In genomic region chr11:19605500-19606371, GRCh38 we compare ENCODE assay signal across 11 cellular contexts.
DNase-seq lines count a peak whose midpoint lies in the region; ATAC-seq and TF ChIP-seq lines count a peak whose summit lies in the region.
"Had no signal": no experiment of that assay in that cellular context is flagged by ENCODE, and none has a peak within 500 bp of the region (broad histone marks: within the 10 kb centered on the region; RNA-seq: fewer than 3 reads in every experiment).

No MANE protein-coding gene starts in this region.

- no peak for TF ChIP-seq POLR2A in vagina (IDR thresholded peaks at IDR 0.05)

- H3K4me3 ChIP-seq in right atrium auricular region = no peak overlapping the region
- peak overlapping the region in 1 of 2 donors; percentile 2 for H3K4me3 ChIP-seq in vagina

- H3K36me3 ChIP-seq in right atrium auricular region (no peaks in the 10 kb centered on the region), vagina (no peaks in the 10 kb centered on the region)

- H3K9me3 ChIP-seq in right atrium auricular region (no peaks in the 10 kb centered on the region), vagina (no peaks in the 10 kb centered on the region)

- no peak for TF ChIP-seq CTCF in right atrium auricular region (IDR thresholded peaks at IDR 0.05)
- no peak for TF ChIP-seq CTCF in VCaP (conservative IDR thresholded peaks at IDR 0.05)
- no peak for TF ChIP-seq CTCF in vagina (IDR thresholded peaks at IDR 0.05)
- no peak for TF ChIP-seq CTCF in GM20000 (IDR thresholded peaks at IDR 0.05; ENCODE audit: extremely low read depth, missing control alignments)

- peaks cover 0 to 41% of the 10 kb centered on the region in 2 donors for H3K4me1 ChIP-seq in right atrium auricular region
- peaks cover 13% of the 10 kb centered on the region for H3K4me1 ChIP-seq in vagina

- DNase-seq in Right ventricle myocardium inferior (ENCODE audit: missing footprints) (no peak), right atrium auricular region (ENCODE audit: low spot score) (no peak), hepatic stellate cell (ENCODE audit: low spot score) (peak; percentile 57), vagina (ENCODE audit: extremely low spot score in 2 of 2) (peak; percentile 40 to 83), GM20000 (ENCODE audit: low spot score) (no peak), inferior parietal cortex (ENCODE audit: extremely low spot score) (no peak)
- DNase-seq: glutamatergic neuron; NCI-H1105 treated with DMSO at 0.1 percent for 48 hours; stimulated activated CD8-positive, alpha-beta memory T cell treated with anti-CD3 and anti-CD28 coated beads, Interleukin-4, amount 100 ng/mL, for 48 hours had no signal

- H3K27ac ChIP-seq in right atrium auricular region = peak overlapping the region in 1 of 2 donors; percentile 12
- H3K27ac ChIP-seq in VCaP = peak overlapping the region; percentile 49; the same call in 1 of the 2 replicates
- H3K27ac ChIP-seq in vagina = peak overlapping the region; percentile 36

- H3K27me3 ChIP-seq in right atrium auricular region = no peaks in the 10 kb centered on the region
- H3K27me3 ChIP-seq in vagina = no peaks in the 10 kb centered on the region

- ATAC-seq in Right ventricle myocardium inferior = peak; percentile 74
- no peak for ATAC-seq in GM18498 (IDR thresholded peaks at IDR 0.05; ENCODE audit: unreplicated experiment)

- intact Hi-C loops in Right ventricle myocardium inferior (cut with DNase I) = no loop called here
- intact Hi-C loops in vagina (cut with DNase I) = no loop called here

Comparison
In these comparisons a context has a peak if more than half of its experiments do, and no peak if none do; other contexts are left out.
1. DNase-seq: peak in hepatic stellate cell (single experiment) and vagina (2 of 2); none in Right ventricle myocardium inferior (single experiment), right atrium auricular region (single experiment), GM20000 (single experiment) and inferior parietal cortex (single experiment).